ENCODE assay signal across 32 cellular contexts in the genomic region with DNA sequence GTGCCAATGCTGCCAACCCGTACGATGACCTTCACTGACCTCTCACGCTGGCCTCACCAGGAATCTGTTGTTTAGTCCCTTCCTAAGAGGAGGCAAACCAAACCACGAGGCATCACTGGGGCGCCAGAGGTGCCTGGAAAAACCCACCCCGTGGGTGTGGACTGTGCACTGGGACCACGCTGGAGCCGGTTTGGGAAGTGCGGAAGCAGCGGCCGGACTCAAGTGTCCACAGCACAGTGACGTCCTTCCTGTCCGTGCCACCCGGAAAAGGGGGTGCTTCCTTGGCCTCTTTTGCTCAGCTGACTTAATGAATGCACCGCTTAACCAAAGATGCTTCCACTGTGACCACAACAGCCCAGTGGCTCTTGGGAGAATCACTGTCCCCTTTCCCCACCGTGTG. TPM values are rescaled to one million over a fixed set of nuclear protein-coding genes. Genes with fewer than 3 reads are reported as not detected.
"Had no signal": no experiment of that assay in that cellular context is flagged by ENCODE, and none has a peak within 500 bp of the region (broad histone marks: within the 10 kb centered on the region; RNA-seq: fewer than 3 reads in every experiment).

No MANE protein-coding gene starts in this region.

- H3K27me3 ChIP-seq: colonic mucosa, heart left ventricle, testis had no signal

- H3K27ac ChIP-seq: colonic mucosa, esophagus muscularis mucosa, foreskin keratinocyte, gastroesophageal sphincter, heart left ventricle, sigmoid colon, testis, tibial artery had no signal

- H3K4me1 ChIP-seq: colonic mucosa, esophagus muscularis mucosa, foreskin keratinocyte, gastroesophageal sphincter, heart left ventricle, sigmoid colon, testis, tibial artery had no signal

- DNase-seq: colonic mucosa; effector memory CD4-positive, alpha-beta T cell; foreskin keratinocyte; heart left ventricle; hippocampal formation; left cardiac atrium; mesenchymal stem cell; mucosa of descending colon; naive B cell; sigmoid colon; stimulated activated CD4-positive, alpha-beta T cell treated with anti-CD3 and anti-CD28 coated beads, Interleukin-4, amount 100 ng/mL, for 4 hours; stimulated activated naive CD8-positive, alpha-beta T cell treated with anti-CD3 and anti-CD28 coated beads, Interleukin-15, Interleukin-2, amounts not matched to agents 100 U/mL and 50 U/mL, for 24 hours; substantia nigra; testis; tibial artery had no signal

- H3K4me3 ChIP-seq: colonic mucosa, esophagus muscularis mucosa, gastroesophageal sphincter, heart left ventricle, mucosa of descending colon, sigmoid colon, testis, tibial artery had no signal

- H3K9me3 ChIP-seq: colonic mucosa, mucosa of descending colon, sigmoid colon, testis, tibial artery had no signal

- H3K36me3 ChIP-seq: colonic mucosa, esophagus muscularis mucosa, gastroesophageal sphincter, heart left ventricle, sigmoid colon, tibial artery had no signal

- ATAC-seq: foreskin keratinocyte; gastroesophageal sphincter; mucosa of descending colon; natural killer cell treated with Interleukin-12 subunit alpha and Interleukin-12 subunit beta and Interleukin-15 and Interleukin-18, amount 100 ng/mL, for 72 hours; stimulated activated memory B cell treated with anti-CD40 and anti-IgM and Interleukin-4, amounts not matched to agents 10 μg/mL and 1 μg/mL and 100 μg/mL, for 72 hours; stimulated activated naive CD8-positive, alpha-beta T cell treated with anti-CD3 and anti-CD28 coated beads, Interleukin-15, Interleukin-2, amounts not matched to agents 100 U/mL and 50 U/mL, for 24 hours had no signal

RNA-seq across cellular contexts. Expression of gene KIF19, which starts 9.0 kb away (rescaled TPM):
- total RNA-seq: chondrocyte, epithelial cell of proximal tubule, kidney epithelial cell, mesothelial cell of epicardium, osteocyte had no signal
- polyA plus RNA-seq: fibroblast of lung had no signal

RNA-seq across cellular contexts. Expression of gene DNAI2, which starts 43.0 kb away (rescaled TPM):
- total RNA-seq: chondrocyte; colonic mucosa; endothelial cell of umbilical vein; epithelial cell of proximal tubule; esophagus muscularis mucosa; fibroblast of lung; foreskin keratinocyte; gastroesophageal sphincter; heart left ventricle; kidney epithelial cell; left cardiac atrium; lung microvascular endothelial cell; mesothelial cell of epicardium; mucosa of descending colon; natural killer cell treated with Interleukin-12 subunit alpha and Interleukin-12 subunit beta and Interleukin-15 and Interleukin-18, amount 100 ng/mL, for 72 hours; neural crest cell; osteocyte; pulmonary artery endothelial cell; sigmoid colon; skeletal muscle tissue; urinary bladder had no signal
- polyA plus RNA-seq: endothelial cell of umbilical vein, fibroblast of lung, foreskin keratinocyte, heart left ventricle had no signal

RNA-seq across cellular contexts. Expression of gene BTBD17, which starts 44.6 kb away (rescaled TPM):
- total RNA-seq: chondrocyte; endothelial cell of umbilical vein; epithelial cell of proximal tubule; foreskin keratinocyte; gastroesophageal sphincter; heart left ventricle; kidney epithelial cell; left cardiac atrium; lung microvascular endothelial cell; natural killer cell treated with Interleukin-12 subunit alpha and Interleukin-12 subunit beta and Interleukin-15 and Interleukin-18, amount 100 ng/mL, for 72 hours; osteocyte; pulmonary artery endothelial cell; sigmoid colon; skeletal muscle tissue; urinary bladder had no signal
- polyA plus RNA-seq: endothelial cell of umbilical vein, fibroblast of lung, foreskin keratinocyte, heart left ventricle, urinary bladder had no signal

RNA-seq across cellular contexts. Expression of gene GPR142, which starts 50.2 kb away (rescaled TPM):
- total RNA-seq: chondrocyte; endothelial cell of umbilical vein; epithelial cell of proximal tubule; fibroblast of lung; foreskin keratinocyte; heart left ventricle; kidney epithelial cell; lower leg skin; lung microvascular endothelial cell; mesothelial cell of epicardium; natural killer cell treated with Interleukin-12 subunit alpha and Interleukin-12 subunit beta and Interleukin-15 and Interleukin-18, amount 100 ng/mL, for 72 hours; osteocyte; pulmonary artery endothelial cell; skeletal muscle tissue; urinary bladder had no signal
- polyA plus RNA-seq: endothelial cell of umbilical vein, fibroblast of lung, foreskin keratinocyte, heart left ventricle had no signal
